ENCODE assay signal across 1 cellular context in the genomic region with DNA sequence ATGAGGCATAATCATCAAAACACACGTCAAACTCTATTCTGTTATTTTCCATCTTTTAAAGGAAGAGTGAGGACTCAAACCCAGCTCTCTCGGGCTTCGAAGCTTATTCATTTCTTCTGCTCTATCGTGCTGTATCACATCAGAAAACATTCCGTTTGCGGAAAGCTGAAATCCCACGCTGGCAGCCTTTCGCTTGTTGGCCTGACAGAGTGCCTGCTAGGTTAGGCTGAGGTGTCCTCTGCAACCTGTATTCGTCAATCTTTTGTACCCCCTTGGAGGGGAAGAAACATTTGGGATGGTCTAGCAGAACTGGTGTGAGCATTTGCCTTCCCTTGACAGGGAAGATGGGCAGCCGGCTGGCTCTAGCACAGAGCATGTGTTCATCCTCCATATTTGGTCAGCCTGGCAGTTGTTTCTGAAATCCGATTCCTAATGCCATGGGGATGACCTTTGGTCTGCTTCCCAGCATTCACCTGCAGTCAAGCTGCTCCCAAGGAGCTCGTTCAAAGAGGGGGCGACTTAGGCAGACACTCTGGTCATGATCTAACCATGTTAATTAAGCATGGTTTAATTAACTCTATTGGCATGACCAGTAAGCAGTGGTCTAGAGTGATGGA.
TF ChIP-seq lines count a peak whose summit lies in the region.

No MANE protein-coding gene starts in this region.

TF ChIP-seq in HepG2, 621 proteins besides CTCF, POLR2A, EP300 and RAD21 (continued from another document and continues in another):
- TF ChIP-seq, protein P1, sequence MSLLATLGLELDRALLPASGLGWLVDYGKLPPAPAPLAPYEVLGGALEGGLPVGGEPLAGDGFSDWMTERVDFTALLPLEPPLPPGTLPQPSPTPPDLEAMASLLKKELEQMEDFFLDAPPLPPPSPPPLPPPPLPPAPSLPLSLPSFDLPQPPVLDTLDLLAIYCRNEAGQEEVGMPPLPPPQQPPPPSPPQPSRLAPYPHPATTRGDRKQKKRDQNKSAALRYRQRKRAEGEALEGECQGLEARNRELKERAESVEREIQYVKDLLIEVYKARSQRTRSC (CRISPR knock-in tag; IDR thresholded peaks at IDR 0.05; ENCODE audit: low read depth) = no peak
- TF ChIP-seq, protein P2, sequence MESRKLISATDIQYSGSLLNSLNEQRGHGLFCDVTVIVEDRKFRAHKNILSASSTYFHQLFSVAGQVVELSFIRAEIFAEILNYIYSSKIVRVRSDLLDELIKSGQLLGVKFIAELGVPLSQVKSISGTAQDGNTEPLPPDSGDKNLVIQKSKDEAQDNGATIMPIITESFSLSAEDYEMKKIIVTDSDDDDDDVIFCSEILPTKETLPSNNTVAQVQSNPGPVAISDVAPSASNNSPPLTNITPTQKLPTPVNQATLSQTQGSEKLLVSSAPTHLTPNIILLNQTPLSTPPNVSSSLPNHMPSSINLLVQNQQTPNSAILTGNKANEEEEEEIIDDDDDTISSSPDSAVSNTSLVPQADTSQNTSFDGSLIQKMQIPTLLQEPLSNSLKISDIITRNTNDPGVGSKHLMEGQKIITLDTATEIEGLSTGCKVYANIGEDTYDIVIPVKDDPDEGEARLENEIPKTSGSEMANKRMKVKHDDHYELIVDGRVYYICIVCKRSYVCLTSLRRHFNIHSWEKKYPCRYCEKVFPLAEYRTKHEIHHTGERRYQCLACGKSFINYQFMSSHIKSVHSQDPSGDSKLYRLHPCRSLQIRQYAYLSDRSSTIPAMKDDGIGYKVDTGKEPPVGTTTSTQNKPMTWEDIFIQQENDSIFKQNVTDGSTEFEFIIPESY (CRISPR knock-in tag; IDR thresholded peaks at IDR 0.05) = peak; percentile 17; the same call in 1 of the 2 replicates
- TF ChIP-seq, protein P3, sequence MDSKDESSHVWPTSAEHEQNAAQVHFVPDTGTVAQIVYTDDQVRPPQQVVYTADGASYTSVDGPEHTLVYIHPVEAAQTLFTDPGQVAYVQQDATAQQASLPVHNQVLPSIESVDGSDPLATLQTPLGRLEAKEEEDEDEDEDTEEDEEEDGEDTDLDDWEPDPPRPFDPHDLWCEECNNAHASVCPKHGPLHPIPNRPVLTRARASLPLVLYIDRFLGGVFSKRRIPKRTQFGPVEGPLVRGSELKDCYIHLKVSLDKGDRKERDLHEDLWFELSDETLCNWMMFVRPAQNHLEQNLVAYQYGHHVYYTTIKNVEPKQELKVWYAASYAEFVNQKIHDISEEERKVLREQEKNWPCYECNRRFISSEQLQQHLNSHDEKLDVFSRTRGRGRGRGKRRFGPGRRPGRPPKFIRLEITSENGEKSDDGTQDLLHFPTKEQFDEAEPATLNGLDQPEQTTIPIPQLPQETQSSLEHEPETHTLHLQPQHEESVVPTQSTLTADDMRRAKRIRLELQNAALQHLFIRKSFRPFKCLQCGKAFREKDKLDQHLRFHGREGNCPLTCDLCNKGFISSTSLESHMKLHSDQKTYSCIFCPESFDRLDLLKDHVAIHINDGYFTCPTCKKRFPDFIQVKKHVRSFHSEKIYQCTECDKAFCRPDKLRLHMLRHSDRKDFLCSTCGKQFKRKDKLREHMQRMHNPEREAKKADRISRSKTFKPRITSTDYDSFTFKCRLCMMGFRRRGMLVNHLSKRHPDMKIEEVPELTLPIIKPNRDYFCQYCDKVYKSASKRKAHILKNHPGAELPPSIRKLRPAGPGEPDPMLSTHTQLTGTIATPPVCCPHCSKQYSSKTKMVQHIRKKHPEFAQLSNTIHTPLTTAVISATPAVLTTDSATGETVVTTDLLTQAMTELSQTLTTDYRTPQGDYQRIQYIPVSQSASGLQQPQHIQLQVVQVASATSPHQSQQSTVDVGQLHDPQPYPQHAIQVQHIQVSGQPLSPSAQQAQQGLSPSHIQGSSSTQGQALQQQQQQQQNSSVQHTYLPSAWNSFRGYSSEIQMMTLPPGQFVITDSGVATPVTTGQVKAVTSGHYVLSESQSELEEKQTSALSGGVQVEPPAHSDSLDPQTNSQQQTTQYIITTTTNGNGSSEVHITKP (CRISPR knock-in tag; IDR thresholded peaks at IDR 0.05; ENCODE audit: low read depth) = 0 out of 2 replicates have a peak, but pooled peaks have one; percentile 24
- peak; percentile 80 for TF ChIP-seq ZMYM4 (CRISPR knock-in tag; IDR thresholded peaks at IDR 0.05)
- peak; percentile 69 for TF ChIP-seq ZMYM3 (CRISPR knock-in tag; IDR thresholded peaks at IDR 0.05)
- TF ChIP-seq, protein P4, sequence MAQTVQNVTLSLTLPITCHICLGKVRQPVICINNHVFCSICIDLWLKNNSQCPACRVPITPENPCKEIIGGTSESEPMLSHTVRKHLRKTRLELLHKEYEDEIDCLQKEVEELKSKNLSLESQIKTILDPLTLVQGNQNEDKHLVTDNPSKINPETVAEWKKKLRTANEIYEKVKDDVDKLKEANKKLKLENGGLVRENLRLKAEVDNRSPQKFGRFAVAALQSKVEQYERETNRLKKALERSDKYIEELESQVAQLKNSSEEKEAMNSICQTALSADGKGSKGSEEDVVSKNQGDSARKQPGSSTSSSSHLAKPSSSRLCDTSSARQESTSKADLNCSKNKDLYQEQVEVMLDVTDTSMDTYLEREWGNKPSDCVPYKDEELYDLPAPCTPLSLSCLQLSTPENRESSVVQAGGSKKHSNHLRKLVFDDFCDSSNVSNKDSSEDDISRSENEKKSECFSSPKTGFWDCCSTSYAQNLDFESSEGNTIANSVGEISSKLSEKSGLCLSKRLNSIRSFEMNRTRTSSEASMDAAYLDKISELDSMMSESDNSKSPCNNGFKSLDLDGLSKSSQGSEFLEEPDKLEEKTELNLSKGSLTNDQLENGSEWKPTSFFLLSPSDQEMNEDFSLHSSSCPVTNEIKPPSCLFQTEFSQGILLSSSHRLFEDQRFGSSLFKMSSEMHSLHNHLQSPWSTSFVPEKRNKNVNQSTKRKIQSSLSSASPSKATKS (CRISPR knock-in tag; IDR thresholded peaks at IDR 0.05) = no peak
- TF ChIP-seq, protein P5, sequence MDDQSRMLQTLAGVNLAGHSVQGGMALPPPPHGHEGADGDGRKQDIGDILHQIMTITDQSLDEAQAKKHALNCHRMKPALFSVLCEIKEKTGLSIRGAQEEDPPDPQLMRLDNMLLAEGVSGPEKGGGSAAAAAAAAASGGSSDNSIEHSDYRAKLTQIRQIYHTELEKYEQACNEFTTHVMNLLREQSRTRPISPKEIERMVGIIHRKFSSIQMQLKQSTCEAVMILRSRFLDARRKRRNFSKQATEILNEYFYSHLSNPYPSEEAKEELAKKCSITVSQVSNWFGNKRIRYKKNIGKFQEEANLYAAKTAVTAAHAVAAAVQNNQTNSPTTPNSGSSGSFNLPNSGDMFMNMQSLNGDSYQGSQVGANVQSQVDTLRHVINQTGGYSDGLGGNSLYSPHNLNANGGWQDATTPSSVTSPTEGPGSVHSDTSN (CRISPR knock-in tag; IDR thresholded peaks at IDR 0.05; ENCODE audit: borderline replicate concordance) = no peak
- no peak for TF ChIP-seq ZNF263 (CRISPR knock-in tag; IDR thresholded peaks at IDR 0.05)
- TF ChIP-seq SOX6 (IDR thresholded peaks at IDR 0.05) = no peak
- TF ChIP-seq SOX6 (CRISPR knock-in tag; IDR thresholded peaks at IDR 0.05) = peak; percentile 34; the same call in 1 of the 2 replicates
- TF ChIP-seq, protein P6, sequence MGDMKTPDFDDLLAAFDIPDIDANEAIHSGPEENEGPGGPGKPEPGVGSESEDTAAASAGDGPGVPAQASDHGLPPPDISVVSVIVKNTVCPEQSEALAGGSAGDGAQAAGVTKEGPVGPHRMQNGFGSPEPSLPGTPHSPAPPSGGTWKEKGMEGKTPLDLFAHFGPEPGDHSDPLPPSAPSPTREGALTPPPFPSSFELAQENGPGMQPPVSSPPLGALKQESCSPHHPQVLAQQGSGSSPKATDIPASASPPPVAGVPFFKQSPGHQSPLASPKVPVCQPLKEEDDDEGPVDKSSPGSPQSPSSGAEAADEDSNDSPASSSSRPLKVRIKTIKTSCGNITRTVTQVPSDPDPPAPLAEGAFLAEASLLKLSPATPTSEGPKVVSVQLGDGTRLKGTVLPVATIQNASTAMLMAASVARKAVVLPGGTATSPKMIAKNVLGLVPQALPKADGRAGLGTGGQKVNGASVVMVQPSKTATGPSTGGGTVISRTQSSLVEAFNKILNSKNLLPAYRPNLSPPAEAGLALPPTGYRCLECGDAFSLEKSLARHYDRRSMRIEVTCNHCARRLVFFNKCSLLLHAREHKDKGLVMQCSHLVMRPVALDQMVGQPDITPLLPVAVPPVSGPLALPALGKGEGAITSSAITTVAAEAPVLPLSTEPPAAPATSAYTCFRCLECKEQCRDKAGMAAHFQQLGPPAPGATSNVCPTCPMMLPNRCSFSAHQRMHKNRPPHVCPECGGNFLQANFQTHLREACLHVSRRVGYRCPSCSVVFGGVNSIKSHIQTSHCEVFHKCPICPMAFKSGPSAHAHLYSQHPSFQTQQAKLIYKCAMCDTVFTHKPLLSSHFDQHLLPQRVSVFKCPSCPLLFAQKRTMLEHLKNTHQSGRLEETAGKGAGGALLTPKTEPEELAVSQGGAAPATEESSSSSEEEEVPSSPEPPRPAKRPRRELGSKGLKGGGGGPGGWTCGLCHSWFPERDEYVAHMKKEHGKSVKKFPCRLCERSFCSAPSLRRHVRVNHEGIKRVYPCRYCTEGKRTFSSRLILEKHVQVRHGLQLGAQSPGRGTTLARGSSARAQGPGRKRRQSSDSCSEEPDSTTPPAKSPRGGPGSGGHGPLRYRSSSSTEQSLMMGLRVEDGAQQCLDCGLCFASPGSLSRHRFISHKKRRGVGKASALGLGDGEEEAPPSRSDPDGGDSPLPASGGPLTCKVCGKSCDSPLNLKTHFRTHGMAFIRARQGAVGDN (CRISPR knock-in tag; IDR thresholded peaks at IDR 0.05) = peak; percentile 47; the same call in 1 of the 2 replicates
- peak; percentile 48; the same call in 1 of the 2 replicates for TF ChIP-seq POLR2AphosphoS5 (IDR thresholded peaks at IDR 0.05; ENCODE audit: low read depth, low read length)
- TF ChIP-seq ZBTB38 (CRISPR knock-in tag; IDR thresholded peaks at IDR 0.05) = peak; percentile 70; the same call in 1 of the 2 replicates
- TF ChIP-seq GATAD2A (CRISPR knock-in tag; IDR thresholded peaks at IDR 0.05) = peak; percentile 67; the same call in 1 of the 2 replicates
- TF ChIP-seq, protein P7, sequence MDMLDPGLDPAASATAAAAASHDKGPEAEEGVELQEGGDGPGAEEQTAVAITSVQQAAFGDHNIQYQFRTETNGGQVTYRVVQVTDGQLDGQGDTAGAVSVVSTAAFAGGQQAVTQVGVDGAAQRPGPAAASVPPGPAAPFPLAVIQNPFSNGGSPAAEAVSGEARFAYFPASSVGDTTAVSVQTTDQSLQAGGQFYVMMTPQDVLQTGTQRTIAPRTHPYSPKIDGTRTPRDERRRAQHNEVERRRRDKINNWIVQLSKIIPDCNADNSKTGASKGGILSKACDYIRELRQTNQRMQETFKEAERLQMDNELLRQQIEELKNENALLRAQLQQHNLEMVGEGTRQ (IDR thresholded peaks at IDR 0.05; ENCODE audit: low read depth, low read length) = no peak
- TF ChIP-seq, protein P7 (CRISPR knock-in tag; IDR thresholded peaks at IDR 0.05; ENCODE audit: borderline replicate concordance) = peak; percentile 54; the same call in 1 of the 2 replicates
- peak; percentile 86 for TF ChIP-seq ZNF143 (CRISPR knock-in tag; IDR thresholded peaks at IDR 0.05)
- peak; percentile 62; the same call in 1 of the 2 replicates for TF ChIP-seq RXRB (CRISPR knock-in tag; IDR thresholded peaks at IDR 0.05; ENCODE audit: borderline replicate concordance)
- no peak for TF ChIP-seq ZFP1 (CRISPR knock-in tag; IDR thresholded peaks at IDR 0.05)
- TF ChIP-seq, protein P8, sequence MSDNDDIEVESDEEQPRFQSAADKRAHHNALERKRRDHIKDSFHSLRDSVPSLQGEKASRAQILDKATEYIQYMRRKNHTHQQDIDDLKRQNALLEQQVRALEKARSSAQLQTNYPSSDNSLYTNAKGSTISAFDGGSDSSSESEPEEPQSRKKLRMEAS (IDR thresholded peaks at IDR 0.05) = peak; percentile 33; the same call in 1 of the 2 replicates
